In the genomic region with DNA sequence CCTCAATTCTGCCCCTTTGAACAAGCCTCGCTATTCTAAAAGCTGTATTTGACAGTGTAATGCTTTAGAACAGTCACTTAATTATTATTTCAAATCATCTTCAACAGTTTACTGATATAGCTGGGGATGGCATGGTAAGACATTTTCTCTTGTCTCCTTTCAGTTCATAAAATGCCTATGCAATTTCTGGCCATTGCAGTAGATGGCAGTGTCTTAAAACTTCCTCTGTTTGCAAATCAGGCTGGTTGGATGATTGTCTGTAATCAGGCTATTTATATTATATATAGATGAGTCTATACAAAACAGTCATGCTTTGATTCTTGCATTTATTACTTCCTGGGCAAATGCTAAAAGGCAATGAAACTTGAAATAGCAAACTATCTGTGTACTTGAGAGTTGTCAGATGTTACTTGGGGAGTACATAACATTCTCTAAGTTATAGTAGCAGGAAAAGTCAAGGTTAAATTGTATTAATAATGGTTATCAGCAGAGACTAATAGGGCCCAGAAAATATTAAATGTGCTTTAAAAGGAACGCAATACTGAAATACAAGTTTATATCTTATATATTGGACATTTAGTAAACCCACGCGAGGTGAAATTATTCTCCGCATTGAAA, we compare ENCODE assay signal across 10 cellular contexts. TPM values are rescaled to one million over a fixed set of nuclear protein-coding genes. Genes with fewer than 3 reads are reported as not detected.
DNase-seq lines count a peak whose midpoint lies in the region; ATAC-seq, FAIRE-seq and TF ChIP-seq lines count a peak whose summit lies in the region.
"Had no signal": no experiment of that assay in that cellular context is flagged by ENCODE, and none has a peak within 500 bp of the region (broad histone marks: within the 10 kb centered on the region; RNA-seq: fewer than 3 reads in every experiment).

No MANE protein-coding gene starts in this region.

- H3K27me3 ChIP-seq in adrenal gland: no peaks in the 10 kb centered on the region
- H3K27me3 ChIP-seq in HepG2 (ENCODE audit: control insufficient read depth in 1 of 2, insufficient read depth in 2 of 2, low read length in 2 of 2): no peaks in the 10 kb centered on the region
- H3K27me3 ChIP-seq: thyroid gland had no signal

- H3K36me3 ChIP-seq in adrenal gland (replicated peaks in 1 of 2) (no peaks in the 10 kb centered on the region), HepG2 (replicated peaks in 1 of 2; ENCODE audit: control insufficient read depth in 1 of 2, insufficient read depth in 2 of 2, low read length in 2 of 2) (no peaks in the 10 kb centered on the region)
- H3K36me3 ChIP-seq: thyroid gland had no signal

- peak; percentile 40; the same call in 2 of the 3 replicates for ATAC-seq in HepG2
- ATAC-seq in HG03469 (IDR thresholded peaks at IDR 0.05; ENCODE audit: unreplicated experiment): no peak

- TF ChIP-seq EP300 in HepG2 (IDR thresholded peaks at IDR 0.05; ENCODE audit: low read depth in 2 of 2, low read length in 2 of 2) (no peak), HepG2 (CRISPR knock-in tag; IDR thresholded peaks at IDR 0.05; ENCODE audit: borderline replicate concordance) (no peak)

- no peak overlapping the region for H3K4me3 Mint-ChIP-seq in T-helper 2 cell treated with Interferon-gamma antibody and Interleukin-4, amounts not matched to agents 5 μg/mL and 100 μg/mL, for 36 hours

- WGBS in adrenal gland, 4 donors: 75 to 83% (median 81%) methylated on average over 5 of the region's 5 CpGs
- WGBS in HepG2 (ENCODE audit: low lambda C conversion rate): 53% methylated on average over 5 of the region's 5 CpGs

- no peak overlapping the region for H3K27ac ChIP-seq in adrenal gland
- no peak overlapping the region for H3K27ac ChIP-seq in HepG2 (ENCODE audit: extremely low read length, insufficient read depth, low read length)
- H3K27ac ChIP-seq: thyroid gland had no signal

- H3K79me2 ChIP-seq in HepG2 (ENCODE audit: insufficient read depth, low read length): no peaks in the 10 kb centered on the region

- H3K4me1 Mint-ChIP-seq in T-helper 2 cell treated with Interferon-gamma antibody and Interleukin-4, amounts not matched to agents 5 μg/mL and 100 μg/mL, for 36 hours (ENCODE audit: low read depth): no peaks in the 10 kb centered on the region

- H3K9ac ChIP-seq in HepG2 (ENCODE audit: insufficient read depth, low read depth, low read length): no peak overlapping the region

- H3K4me1 ChIP-seq in adrenal gland (replicated peaks in 1 of 2): no peaks in the 10 kb centered on the region
- peaks cover 5% of the 10 kb centered on the region; the same call in 1 of the 2 replicates for H3K4me1 ChIP-seq in HepG2 (ENCODE audit: insufficient read depth, low read length)
- H3K4me1 ChIP-seq: thyroid gland had no signal

- no peaks in the 10 kb centered on the region for H4K20me1 ChIP-seq in HepG2 (ENCODE audit: insufficient read depth, low read length)

- DNase-seq in AG08396 (ENCODE audit: low spot score): peak; percentile 12
- DNase-seq in GM18507 (ENCODE audit: extremely low spot score, insufficient read length, low read depth): no peak
- DNase-seq in NCI-H1694 treated with DMSO at 0.1 percent for 48 hours (lab: John Stamatoyannopoulos, UW): peak; percentile 74
- DNase-seq in adrenal gland: peak in 3 of 7 donors; percentile 7 to 15 (median 14)
- peak; percentile 36 for DNase-seq in HepG2 (ENCODE audit: low spot score)
- no peak for DNase-seq in activated naive CD4-positive, alpha-beta T cell (lab: John Stamatoyannopoulos, UW)
- no peak for DNase-seq in T-helper 2 cell treated with Interferon-gamma antibody and Interleukin-4, amounts not matched to agents 5 μg/mL and 100 μg/mL, for 36 hours (ENCODE audit: low spot score)

- H2AFZ ChIP-seq in HepG2 (ENCODE audit: low read length): no peak overlapping the region

- H3K27me3 Mint-ChIP-seq in T-helper 2 cell treated with Interferon-gamma antibody and Interleukin-4, amounts not matched to agents 5 μg/mL and 100 μg/mL, for 36 hours (ENCODE audit: low read depth): peaks cover 4% of the 10 kb centered on the region

- H3K9me3 ChIP-seq in adrenal gland (replicated peaks in 1 of 3) (no peaks in the 10 kb centered on the region), HepG2 (ENCODE audit: low read length) (no peaks in the 10 kb centered on the region)
- H3K9me3 ChIP-seq: thyroid gland had no signal

- TF ChIP-seq CTCF in adrenal gland (IDR thresholded peaks at IDR 0.05) (peak; percentile 35 to 60 (median 42)), HepG2 (CRISPR knock-in tag; IDR thresholded peaks at IDR 0.05) (peak; percentile 60)

- intact Hi-C loops in adrenal gland (cut with DNase I) (no loop called here), HepG2 (cut with micrococcal nuclease; ENCODE audit: unreplicated experiment) (loop anchor here (5.0 kb wide), 1 partner anchor 574 kb away; no protein-coding TSS in a partner anchor)

- peak; percentile 36 for FAIRE-seq in GM18507 (lab: Jason Lieb, UNC)
- FAIRE-seq in HepG2 (lab: Jason Lieb, UNC): peak; percentile 63

- H3K36me3 Mint-ChIP-seq in T-helper 2 cell treated with Interferon-gamma antibody and Interleukin-4, amounts not matched to agents 5 μg/mL and 100 μg/mL, for 36 hours (ENCODE audit: low read depth): no peaks in the 10 kb centered on the region

- H3K4me3 ChIP-seq in adrenal gland: no peak overlapping the region
- H3K4me3 ChIP-seq in HepG2 (replicated peaks in 1 of 3; ENCODE audit: insufficient read depth in 1 of 3, low read depth in 2 of 3, low read length in 3 of 3): no peak overlapping the region
- H3K4me3 ChIP-seq: thyroid gland had no signal

- no peak for TF ChIP-seq POLR2A in adrenal gland (IDR thresholded peaks at IDR 0.05)
- no peak for TF ChIP-seq POLR2A in HepG2 (IDR thresholded peaks at IDR 0.05; ENCODE audit: insufficient read depth in 1 of 2, low read depth in 2 of 2, low read length in 2 of 2)

- H3K4me2 ChIP-seq in HepG2 (ENCODE audit: low read depth, low read length): no peak overlapping the region

- in situ Hi-C loops in HepG2 (cut with HindIII; ENCODE audit: extremely low pct_ligation_motif_present, low pct_unique_long_range_greater_than_20kb): no loop called here

- H3K9me3 Mint-ChIP-seq in T-helper 2 cell treated with Interferon-gamma antibody and Interleukin-4, amounts not matched to agents 5 μg/mL and 100 μg/mL, for 36 hours: no peaks in the 10 kb centered on the region

- CTCF ChIA-PET in HepG2 (lab: Yijun Ruan, JAX; ENCODE audit: low intra/inter-chr PET ratio, low total read pairs): no interaction called here

- POLR2A ChIA-PET in HepG2 (lab: Yijun Ruan, JAX): no interaction called here

- BruUV-seq in HepG2 (replicated peaks; lab: Mats Ljungman, UMichigan): no TSS peak

- H3K27ac Mint-ChIP-seq in T-helper 2 cell treated with Interferon-gamma antibody and Interleukin-4, amounts not matched to agents 5 μg/mL and 100 μg/mL, for 36 hours: no peak overlapping the region

- TF ChIP-seq RAD21 in HepG2 (CRISPR knock-in tag; IDR thresholded peaks at IDR 0.05): no peak

TF ChIP-seq in HepG2, 621 proteins besides CTCF, POLR2A, EP300 and RAD21:
- TF ChIP-seq HOXA3 (CRISPR knock-in tag; IDR thresholded peaks at IDR 0.05) (no peak), STAG1 (CRISPR knock-in tag; IDR thresholded peaks at IDR 0.05) (peak; percentile 53), RBFOX2 (IDR thresholded peaks at IDR 0.05; ENCODE audit: low read depth, low read length) (no peak)

RNA-seq across cellular contexts. Expression of gene LHFPL3, which starts 55.5 kb away (rescaled TPM):
- total RNA-seq in adrenal gland: under 1 TPM in 1 of 8 donors, not detected in 7; 0.14 TPM
- polyA plus RNA-seq in adrenal gland: not detected
- total RNA-seq in HepG2 (2016; rRNA removed; fragmentation: Illumina TruSeq; extraction: Trizol): not detected in 2 replicates
- total RNA-seq in HepG2 (2016; cell fraction: cytosol; rRNA removed; fragmentation: Illumina TruSeq; extraction: Trizol; ENCODE audit: low read depth): not detected in 2 replicates
- not detected in 2 replicates for total RNA-seq in HepG2 (2016; cell fraction: insoluble cytoplasmic fraction; rRNA removed; fragmentation: Illumina TruSeq; extraction: Trizol)
- not detected in 2 replicates for total RNA-seq in HepG2 (2016; cell fraction: membrane; rRNA removed; fragmentation: Illumina TruSeq; extraction: Trizol)
- not detected in 2 replicates for total RNA-seq in HepG2 (2016; cell fraction: nucleus; rRNA removed; fragmentation: Illumina TruSeq; extraction: Trizol)
- polyA plus RNA-seq in HepG2 (2011; rRNA removed): not detected in 2 replicates
- polyA plus RNA-seq in HepG2 (2011; cell fraction: cytosol; rRNA removed): not detected in 2 replicates
- polyA plus RNA-seq in HepG2 (2011; cell fraction: nucleus; rRNA removed): not detected in 2 replicates
- polyA plus RNA-seq in HepG2 (2012): not detected in 2 replicates
- polyA plus RNA-seq in HepG2 (2016; cell fraction: cytosol; fragmentation: Illumina TruSeq; extraction: Trizol; ENCODE audit: low read depth): not detected in 2 replicates
- polyA plus RNA-seq in HepG2 (2016; cell fraction: insoluble cytoplasmic fraction; fragmentation: Illumina TruSeq; extraction: Trizol; ENCODE audit: low read depth): not detected in 2 replicates
- not detected in 2 replicates for polyA plus RNA-seq in HepG2 (2016; cell fraction: membrane; fragmentation: Illumina TruSeq; extraction: Trizol; ENCODE audit: low read depth)
- not detected in 2 replicates for polyA plus RNA-seq in HepG2 (2016; cell fraction: nucleus; fragmentation: Illumina TruSeq; extraction: Trizol; ENCODE audit: insufficient read depth, low read depth)
- polyA minus RNA-seq in HepG2 (2011; rRNA and poly(A)+ RNA removed; ENCODE audit: low replicate concordance): not detected in 2 replicates
- polyA minus RNA-seq in HepG2 (2011; cell fraction: cytosol; rRNA and poly(A)+ RNA removed): not detected in 2 replicates
- not detected in 2 replicates for polyA minus RNA-seq in HepG2 (2011; cell fraction: nucleus; rRNA and poly(A)+ RNA removed)
- total RNA-seq: thyroid gland had no signal
- polyA plus RNA-seq: esophagus had no signal

Comparison
In these comparisons a context has a peak if more than half of its experiments do, and no peak if none do; other contexts are left out.
1. DNase-seq: peak in AG08396 (single experiment), NCI-H1694 treated with DMSO at 0.1 percent for 48 hours (single experiment) and HepG2 (single experiment); none in GM18507 (single experiment), activated naive CD4-positive, alpha-beta T cell (0 of 4) and T-helper 2 cell treated with Interferon-gamma antibody and Interleukin-4, amounts not matched to agents 5 μg/mL and 100 μg/mL, for 36 hours (single experiment).